In genomic region chr2:239773377-239774141, GRCh38 we compare ENCODE assay signal across 21 cellular contexts.
"Had no signal": no experiment of that assay in that cellular context is flagged by ENCODE, and none has a peak within 500 bp of the region (broad histone marks: within the 10 kb centered on the region; RNA-seq: fewer than 3 reads in every experiment).

No MANE protein-coding gene starts in this region.

- H3K27ac Mint-ChIP-seq: activated naive CD4-positive, alpha-beta T cell treated with anti-CD3 and anti-CD28 coated beads, Interleukin-2, amount 10 ng/mL, durations not matched to agents 7 days and 5 days; activated T-helper 2 cell treated with anti-CD3 and anti-CD28 coated beads, Interferon-gamma antibody, Interleukin-2, Interleukin-4, amounts not matched to agents 10 μg/mL and 5 μg/mL and 100 μg/mL, durations not matched to agents 14 hours and 24 hours and 36 hours; naive thymus-derived CD4-positive, alpha-beta T cell; stimulated activated naive B cell treated with anti-CD40 and anti-IgM and Interleukin-4, amounts not matched to agents 10 μg/mL and 1 μg/mL and 100 μg/mL, for 72 hours; type B pancreatic cell; WTC11 had no signal

- ATAC-seq: activated T-cell treated with anti-CD3 and anti-CD28 coated beads, Interleukin-2, amount 50 U/mL, for 4 hours; foreskin keratinocyte; left lung; naive thymus-derived CD4-positive, alpha-beta T cell; psoas muscle; right cardiac atrium; stimulated activated naive B cell treated with anti-CD40 and anti-IgM and Interleukin-4, amounts not matched to agents 10 μg/mL and 1 μg/mL and 100 μg/mL, for 72 hours; WTC11 had no signal

- H3K9me3 Mint-ChIP-seq: type B pancreatic cell had no signal

- H3K27ac ChIP-seq: foreskin keratinocyte, left lung, ovary, psoas muscle, thoracic aorta had no signal

- H3K4me1 ChIP-seq: foreskin keratinocyte, left lung, psoas muscle had no signal

- H3K4me1 Mint-ChIP-seq: activated naive CD4-positive, alpha-beta T cell treated with anti-CD3 and anti-CD28 coated beads, Interleukin-2, amount 10 ng/mL, durations not matched to agents 7 days and 5 days; naive thymus-derived CD4-positive, alpha-beta T cell; stimulated activated naive B cell treated with anti-CD40 and anti-IgM and Interleukin-4, amounts not matched to agents 10 μg/mL and 1 μg/mL and 100 μg/mL, for 72 hours; WTC11 had no signal

- H3K36me3 Mint-ChIP-seq: activated naive CD4-positive, alpha-beta T cell treated with anti-CD3 and anti-CD28 coated beads, Interleukin-2, amount 10 ng/mL, durations not matched to agents 7 days and 5 days; naive thymus-derived CD4-positive, alpha-beta T cell; stimulated activated naive B cell treated with anti-CD40 and anti-IgM and Interleukin-4, amounts not matched to agents 10 μg/mL and 1 μg/mL and 100 μg/mL, for 72 hours; type B pancreatic cell had no signal

- H3K4me3 ChIP-seq: left lung, lung, ovary, psoas muscle, smooth muscle cell, thoracic aorta had no signal

- H3K36me3 ChIP-seq: left lung, ovary, thoracic aorta had no signal

- H3K4me3 Mint-ChIP-seq: activated naive CD4-positive, alpha-beta T cell treated with anti-CD3 and anti-CD28 coated beads, Interleukin-2, amount 10 ng/mL, durations not matched to agents 7 days and 5 days; activated T-cell treated with anti-CD3 and anti-CD28 coated beads, Interleukin-2, amount 50 U/mL, for 4 hours; naive thymus-derived CD4-positive, alpha-beta T cell; stimulated activated naive B cell treated with anti-CD40 and anti-IgM and Interleukin-4, amounts not matched to agents 10 μg/mL and 1 μg/mL and 100 μg/mL, for 72 hours; type B pancreatic cell; WTC11 had no signal

- DNase-seq: activated CD8-positive, alpha-beta memory T cell treated with anti-CD3 and anti-CD28 coated beads, Interleukin-2, amount 50 U/mL, for 4 hours; activated T-cell treated with anti-CD3 and anti-CD28 coated beads, Interleukin-2, amount 50 U/mL, for 4 hours; amygdala; cerebellar nuclear complex; effector CD4-positive, alpha-beta T cell; foreskin keratinocyte; left lung; psoas muscle; stimulated activated CD4-positive, alpha-beta T cell treated with anti-CD3 and anti-CD28 coated beads, Interleukin-2, amount 100 ng/mL, for 48 hours; stimulated activated naive B cell treated with anti-CD40 and anti-IgM and Interleukin-4, amounts not matched to agents 10 μg/mL and 1 μg/mL and 100 μg/mL, for 72 hours; T-helper 9 cell had no signal

- H3K27me3 ChIP-seq: ovary had no signal
